ENCODE assay signal across 8 cellular contexts in genomic region chr17:29569245-29569950, GRCh38. TPM values are rescaled to one million over a fixed set of nuclear protein-coding genes. Genes with fewer than 3 reads are reported as not detected.
DNase-seq lines count a peak whose midpoint lies in the region; ATAC-seq and TF ChIP-seq lines count a peak whose summit lies in the region.

No MANE protein-coding gene starts in this region.

- peaks cover 12 to 20% (median 20%) of the 10 kb centered on the region in 3 donors for H3K4me1 Mint-ChIP-seq in IgD-negative memory B cell

- in situ Hi-C loops in brain microvascular endothelial cell (cut with HindIII; ENCODE audit: low pct_ligation_motif_present, low sequenced_read_pairs) = no loop called here

- 48 to 49% methylated on average over 14 of the region's 14 CpGs for WGBS in aorta, 2 donors

- H3K4me1 ChIP-seq in aorta (ENCODE audit: control insufficient read depth in 1 of 2, insufficient read depth in 2 of 2, low read length in 2 of 2) = no peaks in the 10 kb centered on the region

- H3K4me3 ChIP-seq in AG09309 (ENCODE audit: control insufficient read depth, low read depth, low read length) = peak overlapping the region; percentile 77
- peak overlapping the region; percentile 69 for H3K4me3 ChIP-seq in brain microvascular endothelial cell (ENCODE audit: low read depth, low read length)
- peak overlapping the region in 1 of 2 donors; percentile 54 for H3K4me3 ChIP-seq in aorta (ENCODE audit: low read length in 2 of 2)

- no peaks in the 10 kb centered on the region for H3K27me3 Mint-ChIP-seq in IgD-negative memory B cell

- DNase-seq in AG09309 (ENCODE audit: low read depth) = no peak
- DNase-seq in brain microvascular endothelial cell = no peak
- DNase-seq in mesenteric fat pad (ENCODE audit: low spot score) = peak; percentile 85
- DNase-seq in aorta = peak; percentile 37 to 60
- no peak for DNase-seq in pons (ENCODE audit: low spot score)
- DNase-seq in middle frontal gyrus (ENCODE audit: extremely low spot score, low spot score) = no peak

- H3K9me3 ChIP-seq in aorta (ENCODE audit: control insufficient read depth, low read length) = no peaks in the 10 kb centered on the region

- H3K4me3 Mint-ChIP-seq in IgD-negative memory B cell = peak overlapping the region; percentile 85 to 96 (median 95)

- TF ChIP-seq CTCF in AG09309 (IDR thresholded peaks at IDR 0.05; ENCODE audit: control insufficient read depth, insufficient read depth, low read depth, low read length, missing control alignments) (no peak), brain microvascular endothelial cell (IDR thresholded peaks at IDR 0.05; ENCODE audit: low read depth, low read length, missing control alignments) (no peak)

- ATAC-seq in aorta (ENCODE audit: low FRiP score) = no peak
- ATAC-seq in HG03520 (IDR thresholded peaks at IDR 0.05; ENCODE audit: unreplicated experiment) = no peak

- H3K27ac ChIP-seq in brain microvascular endothelial cell (no peak overlapping the region), aorta (ENCODE audit: low read depth in 1 of 2, low read length in 2 of 2) (peak overlapping the region in 1 of 2 donors; percentile 38)

- no peaks in the 10 kb centered on the region for H3K9me3 Mint-ChIP-seq in IgD-negative memory B cell

- H3K27ac Mint-ChIP-seq in IgD-negative memory B cell = peak overlapping the region; percentile 8 to 94 (median 83)

- H3K36me3 Mint-ChIP-seq in IgD-negative memory B cell = peaks cover 3% of the 10 kb centered on the region

- H3K27me3 ChIP-seq in brain microvascular endothelial cell (replicated peaks) = no peaks in the 10 kb centered on the region
- H3K27me3 ChIP-seq in aorta (ENCODE audit: control insufficient read depth in 1 of 2, insufficient read depth in 2 of 2, low read length in 1 of 2) = no peaks in the 10 kb centered on the region

- intact Hi-C loops in aorta (cut with DNase I) = no loop called here

- H3K36me3 ChIP-seq in brain microvascular endothelial cell (replicated peaks) (peaks cover 9% of the 10 kb centered on the region), aorta (ENCODE audit: control insufficient read depth in 1 of 2, insufficient read depth in 2 of 2, low read length in 1 of 2) (no peaks in the 10 kb centered on the region)

RNA-seq across cellular contexts. Expression of gene TP53I13, which starts 0.9 kb away (rescaled TPM):
- polyA plus RNA-seq in IgD-negative memory B cell (29.4 TPM), aorta (100 to 1,000 TPM in 1 of 2 donors, 10 to 100 TPM in 1; 18.4 to 122 TPM)
- total RNA-seq in mesenteric fat pad (75.2 TPM), aorta (10 to 100 TPM; 31.7 to 34.4 TPM)

RNA-seq across cellular contexts. Expression of gene ABHD15, which starts 2.6 kb away (rescaled TPM):
- 11.7 TPM for polyA plus RNA-seq in IgD-negative memory B cell
- total RNA-seq in mesenteric fat pad = 38.3 TPM
- 1 to 10 TPM; 6.2 to 9.8 TPM for total RNA-seq in aorta
- polyA plus RNA-seq in aorta = 1 to 10 TPM; 2.8 to 3.0 TPM

RNA-seq across cellular contexts. Expression of gene GIT1, which starts 20.1 kb away (rescaled TPM):
- 8.6 TPM for polyA plus RNA-seq in IgD-negative memory B cell
- total RNA-seq in mesenteric fat pad = 47.7 TPM
- 10 to 100 TPM; 38.5 to 47.0 TPM for total RNA-seq in aorta
- polyA plus RNA-seq in aorta = 10 to 100 TPM in 1 of 2 donors, 1 to 10 TPM in 1; 8.1 to 27.6 TPM

RNA-seq across cellular contexts. Expression of gene ANKRD13B, which starts 23.5 kb away (rescaled TPM):
- polyA plus RNA-seq in IgD-negative memory B cell (not detected), aorta (10 to 100 TPM in 1 of 2 donors, under 1 TPM in 1; 0.88 to 10.1 TPM)
- total RNA-seq in mesenteric fat pad (11.5 TPM), aorta (10 to 100 TPM in 1 of 2 donors, 1 to 10 TPM in 1; 5.7 to 19.7 TPM)

RNA-seq across cellular contexts. Expression of gene CORO6, which starts 53.3 kb away (rescaled TPM):
- polyA plus RNA-seq in IgD-negative memory B cell (not detected), aorta (10 to 100 TPM in 1 of 2 donors, 1 to 10 TPM in 1; 2.9 to 51.6 TPM)
- total RNA-seq in mesenteric fat pad (7.1 TPM), aorta (10 to 100 TPM in 1 of 2 donors, 1 to 10 TPM in 1; 9.9 to 12.3 TPM)

Comparison
In these comparisons a context has a peak if more than half of its experiments do, and no peak if none do; other contexts are left out.
1. DNase-seq: peak in mesenteric fat pad (single experiment) and aorta (2 of 2); none in AG09309 (single experiment), brain microvascular endothelial cell (single experiment), pons (single experiment) and middle frontal gyrus (single experiment).